ENCODE assay signal across 24 cellular contexts in the genomic region with DNA sequence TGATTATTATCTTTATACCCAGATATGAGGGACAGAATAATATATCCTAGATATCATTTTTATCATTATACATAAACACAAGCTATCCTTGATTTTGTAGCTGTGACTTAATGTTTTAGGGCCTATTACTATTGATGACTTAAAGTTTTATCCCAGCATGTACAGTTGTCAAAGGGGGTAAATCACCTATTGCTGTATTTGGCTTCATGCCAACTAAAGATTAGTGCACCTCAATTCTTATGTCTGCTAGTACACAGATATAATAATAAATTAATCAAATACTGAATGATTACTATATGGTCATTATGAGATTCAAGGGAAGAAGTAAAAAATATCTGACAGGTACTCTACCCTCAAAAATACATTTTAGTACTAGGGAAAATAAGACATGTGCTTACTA.
DNase-seq lines count a peak whose midpoint lies in the region; ATAC-seq, FAIRE-seq and TF ChIP-seq lines count a peak whose summit lies in the region.
"Had no signal": no experiment of that assay in that cellular context is flagged by ENCODE, and none has a peak within 500 bp of the region (broad histone marks: within the 10 kb centered on the region; RNA-seq: fewer than 3 reads in every experiment).

No MANE protein-coding gene starts in this region.

- TF ChIP-seq EP300 in HepG2 (IDR thresholded peaks at IDR 0.05; ENCODE audit: low read depth in 2 of 2, low read length in 2 of 2) (no peak), HepG2 (CRISPR knock-in tag; IDR thresholded peaks at IDR 0.05; ENCODE audit: borderline replicate concordance) (no peak)

- in situ Hi-C loops in HepG2 (cut with HindIII; ENCODE audit: extremely low pct_ligation_motif_present, low pct_unique_long_range_greater_than_20kb), result no loop called here

- DNase-seq in NCI-H82 (lab: John Stamatoyannopoulos, UW), result peak; percentile 8
- DNase-seq in NCI-H82 treated with DMSO at 0.1 percent for 48 hours (lab: John Stamatoyannopoulos, UW; ENCODE audit: unreplicated experiment), result no peak
- no peak for DNase-seq in HepG2 (ENCODE audit: low spot score)
- DNase-seq in right lobe of liver, result no peak
- DNase-seq in AG08395 (ENCODE audit: low spot score), result no peak
- DNase-seq: BE2C; C1 segment of cervical spinal cord; CD4-positive, alpha-beta memory T cell; CD4-positive, CD25-positive, alpha-beta regulatory T cell; CD8-positive, alpha-beta memory T cell; COR-L47; DMS 273 treated with DMSO at 0.1 percent for 48 hours; DMS153; DMS53; DMS79; DND-41; EL; GDM1 had no signal

- no peak overlapping the region for H3K4me2 ChIP-seq in HepG2 (ENCODE audit: low read depth, low read length)
- H3K4me2 ChIP-seq: A549, BLaER1 had no signal

- no peak overlapping the region for H3K4me3 ChIP-seq in HepG2 (replicated peaks in 1 of 3; ENCODE audit: insufficient read depth in 1 of 3, low read depth in 2 of 3, low read length in 3 of 3)
- no peak overlapping the region for H3K4me3 ChIP-seq in right lobe of liver
- H3K4me3 ChIP-seq: A549, BLaER1, GM12878 had no signal

- ATAC-seq in HepG2, result no peak
- ATAC-seq in right lobe of liver, result no peak
- ATAC-seq: A549, GM12878 had no signal

- H3K4me1 ChIP-seq in HepG2 (ENCODE audit: insufficient read depth, low read length), result no peaks in the 10 kb centered on the region
- no peaks in the 10 kb centered on the region for H3K4me1 ChIP-seq in right lobe of liver
- H3K4me1 ChIP-seq: A549, BE2C, BLaER1 had no signal

- CTCF ChIA-PET in HepG2 (lab: Yijun Ruan, JAX; ENCODE audit: low intra/inter-chr PET ratio, low total read pairs), result no interaction called here

- TF ChIP-seq RAD21 in HepG2 (CRISPR knock-in tag; IDR thresholded peaks at IDR 0.05), result no peak

- H4K20me1 ChIP-seq in HepG2 (ENCODE audit: insufficient read depth, low read length), result no peaks in the 10 kb centered on the region
- H4K20me1 ChIP-seq: BLaER1 had no signal

- H3K27me3 ChIP-seq in HepG2 (ENCODE audit: control insufficient read depth in 1 of 2, insufficient read depth in 2 of 2, low read length in 2 of 2), result no peaks in the 10 kb centered on the region
- H3K27me3 ChIP-seq in right lobe of liver, result no peaks in the 10 kb centered on the region
- H3K27me3 ChIP-seq: BE2C, BLaER1 had no signal

- no peak for TF ChIP-seq POLR2A in HepG2 (IDR thresholded peaks at IDR 0.05; ENCODE audit: insufficient read depth in 1 of 2, low read depth in 2 of 2, low read length in 2 of 2)
- TF ChIP-seq POLR2A in right lobe of liver (IDR thresholded peaks at IDR 0.05), result no peak

- no peaks in the 10 kb centered on the region for H3K9me3 ChIP-seq in HepG2 (ENCODE audit: low read length)
- no peaks in the 10 kb centered on the region for H3K9me3 ChIP-seq in right lobe of liver
- H3K9me3 ChIP-seq: A549, BE2C, BLaER1 had no signal

- no peak for FAIRE-seq in HepG2 (lab: Jason Lieb, UNC)
- FAIRE-seq: GM12878, GM12892, GM18507 had no signal

- H3K9ac ChIP-seq in HepG2 (ENCODE audit: insufficient read depth, low read depth, low read length), result no peak overlapping the region
- H3K9ac ChIP-seq: BLaER1 had no signal

- intact Hi-C loops in HepG2 (cut with micrococcal nuclease; ENCODE audit: unreplicated experiment) (no loop called here), right lobe of liver (cut with DNase I) (no loop called here)

- no peaks in the 10 kb centered on the region for H3K36me3 ChIP-seq in HepG2 (replicated peaks in 1 of 2; ENCODE audit: control insufficient read depth in 1 of 2, insufficient read depth in 2 of 2, low read length in 2 of 2)
- no peaks in the 10 kb centered on the region for H3K36me3 ChIP-seq in right lobe of liver
- H3K36me3 ChIP-seq: BLaER1 had no signal

- H3K27ac ChIP-seq in HepG2 (ENCODE audit: extremely low read length, insufficient read depth, low read length) (no peak overlapping the region), right lobe of liver (no peak overlapping the region)
- H3K27ac ChIP-seq: 22Rv1, A549, BLaER1 had no signal

- no peak overlapping the region for H2AFZ ChIP-seq in HepG2 (ENCODE audit: low read length)

- no peaks in the 10 kb centered on the region for H3K79me2 ChIP-seq in HepG2 (ENCODE audit: insufficient read depth, low read length)

- POLR2A ChIA-PET in HepG2 (lab: Yijun Ruan, JAX), result no interaction called here

- no peak for TF ChIP-seq CTCF in HepG2 (CRISPR knock-in tag; IDR thresholded peaks at IDR 0.05)
- TF ChIP-seq CTCF in right lobe of liver (IDR thresholded peaks at IDR 0.05), result no peak

- no TSS peak for BruUV-seq in HepG2 (replicated peaks; lab: Mats Ljungman, UMichigan)

TF ChIP-seq in HepG2, 621 proteins besides CTCF, POLR2A, EP300 and RAD21:
- TF ChIP-seq HCFC1 (IDR thresholded peaks at IDR 0.05; ENCODE audit: low read depth, low read length), result no peak
- TF ChIP-seq GATA4 (IDR thresholded peaks at IDR 0.05; ENCODE audit: borderline replicate concordance, low read depth), result no peak
- peak; percentile 61; the same call in 1 of the 2 replicates for TF ChIP-seq LCORL (IDR thresholded peaks at IDR 0.05)
- TF ChIP-seq LCORL (CRISPR knock-in tag; IDR thresholded peaks at IDR 0.05), result no peak
- no peak for TF ChIP-seq PLRG1 (conservative IDR thresholded peaks at IDR 0.05)
